20 cellular contexts compared by ENCODE assay signal in the genomic region with DNA sequence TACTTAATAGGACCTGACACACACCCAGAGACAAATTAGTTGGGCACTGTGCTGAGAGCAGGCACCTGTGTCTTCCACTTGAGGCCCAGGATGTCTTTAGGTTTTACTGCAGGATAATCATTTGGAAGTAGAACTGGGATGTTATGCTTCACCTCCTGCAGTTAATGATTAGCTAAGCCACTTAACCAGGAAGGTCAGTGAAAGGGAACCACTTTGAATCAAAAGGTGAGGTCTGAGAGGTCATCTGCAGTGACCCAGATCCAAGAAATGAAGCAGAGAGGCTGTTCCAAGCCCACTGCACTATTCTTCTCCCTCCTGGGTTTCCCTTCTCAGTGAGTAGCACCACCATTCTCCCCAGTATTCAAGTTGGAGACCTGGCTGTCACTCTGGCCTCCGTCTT.
"Had no signal": no experiment of that assay in that cellular context is flagged by ENCODE, and none has a peak within 500 bp of the region (broad histone marks: within the 10 kb centered on the region; RNA-seq: fewer than 3 reads in every experiment).

No MANE protein-coding gene starts in this region.

- H3K27me3 Mint-ChIP-seq: activated CD4-positive, alpha-beta T cell treated with anti-CD3 and anti-CD28 coated beads for 36 hours; T-helper 17 cell had no signal

- H3K27ac ChIP-seq: tibial nerve, uterus had no signal

- H3K27ac Mint-ChIP-seq: activated CD4-positive, alpha-beta T cell treated with anti-CD3 and anti-CD28 coated beads for 36 hours; activated T-cell treated with anti-CD3 and anti-CD28 coated beads, Interleukin-2, amount 50 U/mL, for 72 hours; T-helper 17 cell had no signal

- DNase-seq: activated CD4-positive, alpha-beta T cell treated with anti-CD3 and anti-CD28 coated beads for 36 hours; activated CD8-positive, alpha-beta memory T cell treated with anti-CD3 and anti-CD28 coated beads, Interleukin-2, amount 50 U/mL, for 48 hours; activated gamma-delta T cell; activated T-cell treated with anti-CD3 and anti-CD28 coated beads, Interleukin-2, amount 50 U/mL, for 72 hours; caudate nucleus; kidney; midbrain; posterior cingulate gyrus; stimulated activated CD4-positive, alpha-beta T cell treated with anti-CD3 and anti-CD28 coated beads, Interleukin-15, amount 100 ng/mL, for 24 hours; stimulated activated CD4-positive, alpha-beta T cell treated with anti-CD3 and anti-CD28 coated beads, Interleukin-4, amount 100 ng/mL, for 1 hour; stimulated activated naive CD4-positive, alpha-beta T cell; substantia nigra; T-helper 17 cell; uterus had no signal

- FAIRE-seq: colon, endometrium, kidney had no signal

- H3K9me3 ChIP-seq: uterus had no signal

- H3K4me3 Mint-ChIP-seq: activated CD4-positive, alpha-beta T cell treated with anti-CD3 and anti-CD28 coated beads for 36 hours; activated T-cell treated with anti-CD3 and anti-CD28 coated beads, Interleukin-2, amount 50 U/mL, for 72 hours; T-helper 17 cell had no signal

- H3K4me3 ChIP-seq: lung, tibial nerve, uterus had no signal

- H3K4me1 Mint-ChIP-seq: activated CD4-positive, alpha-beta T cell treated with anti-CD3 and anti-CD28 coated beads for 36 hours; T-helper 17 cell had no signal

- ATAC-seq: activated CD4-positive, alpha-beta T cell treated with anti-CD3 and anti-CD28 coated beads for 36 hours; activated naive CD4-positive, alpha-beta T cell treated with anti-CD3 and anti-CD28 coated beads, Interleukin-2, amount 50 U/mL, for 72 hours; activated T-cell treated with anti-CD3 and anti-CD28 coated beads, Interleukin-2, amount 50 U/mL, for 72 hours; esophagus mucosa; T-helper 17 cell had no signal

- H3K36me3 ChIP-seq: tibial nerve, uterus had no signal

- H3K27me3 ChIP-seq: tibial nerve, uterus had no signal
